In genomic region chr2:218781691-218782528, GRCh38 we compare ENCODE assay signal across 8 cellular contexts. TPM values are rescaled to one million over a fixed set of nuclear protein-coding genes. Genes with fewer than 3 reads are reported as not detected.
A peak's percentile ranks its signal among the peaks of the same experiment; 100 is the strongest.
DNase-seq lines count a peak whose midpoint lies in the region; ATAC-seq and TF ChIP-seq lines count a peak whose summit lies in the region.

Gene CYP27A1 (plus strand): TSS chr2:218782147. CDS start chr2:218782183, 36 bp downstream.

- peak within 1 kb of the TSS; percentile 32 for H3K27ac ChIP-seq in fibroblast of lung (ENCODE audit: insufficient read depth, low read length)
- peak within 1 kb of the TSS; percentile 89 for H3K27ac ChIP-seq in upper lobe of right lung

- H3K79me2 ChIP-seq in fibroblast of lung (ENCODE audit: control insufficient read depth, insufficient read depth, low read length): no peaks in the 10 kb centered on the region

- peak; percentile 43 for DNase-seq in DMS79 treated with DMSO at 0.1 percent for 48 hours (lab: John Stamatoyannopoulos, UW)
- peak; percentile 18 for DNase-seq in NCI-H774 (lab: John Stamatoyannopoulos, UW)
- peak; percentile 24 to 52 for DNase-seq in fibroblast of lung (ENCODE audit: low read depth in 2 of 2)
- peak; percentile 87 for DNase-seq in upper lobe of right lung
- DNase-seq in central memory CD4-positive, alpha-beta T cell: no peak
- no peak for DNase-seq in NCI-H1048 (lab: John Stamatoyannopoulos, UW)

- H3K27me3 ChIP-seq in fibroblast of lung (ENCODE audit: control insufficient read depth, insufficient read depth, low read length): peaks cover 2% of the 10 kb centered on the region
- peaks cover 18% of the 10 kb centered on the region for H3K27me3 ChIP-seq in mucosa of stomach (ENCODE audit: control insufficient read depth, insufficient read depth, low read length)
- no peaks in the 10 kb centered on the region for H3K27me3 ChIP-seq in upper lobe of right lung

- H3K9ac ChIP-seq in fibroblast of lung (ENCODE audit: insufficient read depth, low read length) (peak within 1 kb of the TSS; percentile 62), mucosa of stomach (ENCODE audit: low read length) (peak within 1 kb of the TSS; percentile 72)

- peak within 1 kb of the TSS; percentile 53 to 83 (median 68) for H3K4me3 ChIP-seq in fibroblast of lung (replicated peaks in 1 of 4; ENCODE audit: control extremely low read depth in 1 of 4, insufficient read depth in 1 of 4, low read depth in 3 of 4, low read length in 4 of 4)
- peak within 1 kb of the TSS; percentile 37 for H3K4me3 ChIP-seq in mucosa of stomach (ENCODE audit: low read length)
- peak within 1 kb of the TSS; percentile 72 for H3K4me3 ChIP-seq in upper lobe of right lung

- H3K4me1 ChIP-seq in fibroblast of lung (ENCODE audit: control insufficient read depth, extremely low read depth, insufficient read depth, low read length) (peaks cover 2% of the 10 kb centered on the region), mucosa of stomach (ENCODE audit: control insufficient read depth, insufficient read depth, low read length) (peaks cover 30% of the 10 kb centered on the region), upper lobe of right lung (peaks cover 8% of the 10 kb centered on the region)

- H4K20me1 ChIP-seq in fibroblast of lung (ENCODE audit: control insufficient read depth, extremely low read depth, insufficient read depth, low read length): no peaks in the 10 kb centered on the region

- ATAC-seq in upper lobe of right lung (peak; percentile 91), GM21619 (IDR thresholded peaks at IDR 0.05; ENCODE audit: unreplicated experiment) (no peak)

- no peak for TF ChIP-seq CTCF in fibroblast of lung (conservative IDR thresholded peaks at IDR 0.05 in 1 of 2, IDR thresholded peaks at IDR 0.05 in 1 of 2; ENCODE audit: low read depth in 1 of 2, low read length in 2 of 2)
- TF ChIP-seq CTCF in upper lobe of right lung (IDR thresholded peaks at IDR 0.05): no peak

- no peaks in the 10 kb centered on the region for H3K9me3 ChIP-seq in fibroblast of lung (ENCODE audit: control insufficient read depth, insufficient read depth, low read depth, low read length)
- H3K9me3 ChIP-seq in mucosa of stomach (ENCODE audit: control insufficient read depth, low read length): no peaks in the 10 kb centered on the region
- H3K9me3 ChIP-seq in upper lobe of right lung: no peaks in the 10 kb centered on the region

- peak within 1 kb of the TSS; percentile 72 for H3K4me2 ChIP-seq in fibroblast of lung (ENCODE audit: extremely low read depth, insufficient read depth, low read length)

- H3K36me3 ChIP-seq in fibroblast of lung (ENCODE audit: control insufficient read depth, insufficient read depth, low read length) (no peaks in the 10 kb centered on the region), mucosa of stomach (ENCODE audit: control insufficient read depth, insufficient read depth, low read length) (no peaks in the 10 kb centered on the region), upper lobe of right lung (no peaks in the 10 kb centered on the region)

- peak within 1 kb of the TSS; percentile 77 for H2AFZ ChIP-seq in fibroblast of lung (ENCODE audit: low read length)

- intact Hi-C loops in upper lobe of right lung (cut with DNase I): no loop called here

RNA-seq across cellular contexts. Expression of gene CYP27A1, which starts in this region (rescaled TPM):
- total RNA-seq in fibroblast of lung: 40.6 and 53.8 TPM in 2 replicates
- 12.7 and 16.2 TPM in 2 replicates for polyA plus RNA-seq in fibroblast of lung
- 8.2 and 10.1 TPM in 2 replicates for polyA plus RNA-seq in fibroblast of lung (2012)
- 20.2 and 38.0 TPM in 2 replicates for polyA minus RNA-seq in fibroblast of lung (ENCODE audit: low replicate concordance)
- total RNA-seq in upper lobe of right lung: 180 TPM

Comparison
In these comparisons a context has a peak if more than half of its experiments do, and no peak if none do; other contexts are left out.
1. DNase-seq: peak in DMS79 treated with DMSO at 0.1 percent for 48 hours (single experiment), NCI-H774 (single experiment), fibroblast of lung (2 of 2) and upper lobe of right lung (single experiment); none in central memory CD4-positive, alpha-beta T cell (single experiment) and NCI-H1048 (single experiment).
2. Peak in every context shown above with its lines, with median percentiles within 50 percentile points of each other: H3K4me3 ChIP-seq.